ENCODE assay signal across 23 cellular contexts in genomic region chr2:88464166-88464565, GRCh38. TPM values are rescaled to one million over a fixed set of nuclear protein-coding genes. Genes with fewer than 3 reads are reported as not detected.
DNase-seq lines count a peak whose midpoint lies in the region; ATAC-seq and TF ChIP-seq lines count a peak whose summit lies in the region.
"Had no signal": no experiment of that assay in that cellular context is flagged by ENCODE, and none has a peak within 500 bp of the region (broad histone marks: within the 10 kb centered on the region; RNA-seq: fewer than 3 reads in every experiment).

No MANE protein-coding gene starts in this region.

- ATAC-seq in left lobe of liver (no peak), GM21381 (IDR thresholded peaks at IDR 0.05; ENCODE audit: unreplicated experiment) (no peak)
- no peak for ATAC-seq in activated naive CD8-positive, alpha-beta T cell treated with anti-CD3 and anti-CD28 coated beads, Interleukin-2, amount 50 U/mL, for 24 hours
- ATAC-seq: GM12878 had no signal

- no peaks in the 10 kb centered on the region for H3K4me1 Mint-ChIP-seq in chondrocyte (ENCODE audit: low read depth)
- no peaks in the 10 kb centered on the region for H3K4me1 Mint-ChIP-seq in activated naive CD8-positive, alpha-beta T cell treated with anti-CD3 and anti-CD28 coated beads, Interleukin-2, amount 50 U/mL, for 24 hours
- H3K4me1 Mint-ChIP-seq: CD14-positive monocyte; CD4-positive, alpha-beta memory T cell; CD4-positive, CD25-positive, alpha-beta regulatory T cell; CD8-positive, alpha-beta memory T cell had no signal

- DNase-seq in chondrocyte (ENCODE audit: low spot score), result peak; percentile 26
- peak; percentile 7 for DNase-seq in left lobe of liver (ENCODE audit: low spot score)
- DNase-seq in activated naive CD8-positive, alpha-beta T cell treated with anti-CD3 and anti-CD28 coated beads, Interleukin-2, amount 50 U/mL, for 24 hours, result no peak
- DNase-seq in RKO (ENCODE audit: low spot score), result no peak
- DNase-seq: 8988T; ACHN; BE2C; C1 segment of cervical spinal cord; CD4-positive, alpha-beta memory T cell; CD4-positive, CD25-positive, alpha-beta regulatory T cell; CD8-positive, alpha-beta memory T cell; COR-L47; DMS 273 treated with DMSO at 0.1 percent for 48 hours; DMS153; DMS53; DMS79; DND-41; EL; GDM1 had no signal

- H3K27ac Mint-ChIP-seq in chondrocyte (ENCODE audit: unreplicated experiment), result no peak overlapping the region
- no peak overlapping the region for H3K27ac Mint-ChIP-seq in activated naive CD8-positive, alpha-beta T cell treated with anti-CD3 and anti-CD28 coated beads, Interleukin-2, amount 50 U/mL, for 24 hours
- H3K27ac Mint-ChIP-seq: CD4-positive, alpha-beta memory T cell; CD4-positive, CD25-positive, alpha-beta regulatory T cell; CD8-positive, alpha-beta memory T cell had no signal

- H3K36me3 Mint-ChIP-seq in chondrocyte (ENCODE audit: low read depth), result no peaks in the 10 kb centered on the region
- no peaks in the 10 kb centered on the region for H3K36me3 Mint-ChIP-seq in activated naive CD8-positive, alpha-beta T cell treated with anti-CD3 and anti-CD28 coated beads, Interleukin-2, amount 50 U/mL, for 24 hours (ENCODE audit: low read depth)
- H3K36me3 Mint-ChIP-seq: CD14-positive monocyte; CD4-positive, alpha-beta memory T cell; CD4-positive, CD25-positive, alpha-beta regulatory T cell; CD8-positive, alpha-beta memory T cell had no signal

- no peak for TF ChIP-seq CTCF in chondrocyte (IDR thresholded peaks at IDR 0.05)

- H3K4me3 Mint-ChIP-seq in chondrocyte (ENCODE audit: unreplicated experiment), result no peak overlapping the region
- no peak overlapping the region for H3K4me3 Mint-ChIP-seq in activated naive CD8-positive, alpha-beta T cell treated with anti-CD3 and anti-CD28 coated beads, Interleukin-2, amount 50 U/mL, for 24 hours
- H3K4me3 Mint-ChIP-seq: CD14-positive monocyte; CD4-positive, alpha-beta memory T cell; CD4-positive, CD25-positive, alpha-beta regulatory T cell; CD8-positive, alpha-beta memory T cell had no signal

- peaks cover 23% of the 10 kb centered on the region for H3K27me3 Mint-ChIP-seq in chondrocyte (ENCODE audit: low read depth)
- peaks cover 12% of the 10 kb centered on the region for H3K27me3 Mint-ChIP-seq in activated naive CD8-positive, alpha-beta T cell treated with anti-CD3 and anti-CD28 coated beads, Interleukin-2, amount 50 U/mL, for 24 hours

- no peaks in the 10 kb centered on the region for H3K9me3 Mint-ChIP-seq in chondrocyte (ENCODE audit: low read depth)
- H3K9me3 Mint-ChIP-seq in activated naive CD8-positive, alpha-beta T cell treated with anti-CD3 and anti-CD28 coated beads, Interleukin-2, amount 50 U/mL, for 24 hours, result no peaks in the 10 kb centered on the region
- H3K9me3 Mint-ChIP-seq: CD4-positive, alpha-beta memory T cell had no signal

RNA-seq across cellular contexts. Expression of gene FOXI3, which starts 11.7 kb away (rescaled TPM):
- total RNA-seq in chondrocyte (not detected in 3 replicates), left lobe of liver (not detected)
- total RNA-seq: CD4-positive, alpha-beta memory T cell; CD4-positive, CD25-positive, alpha-beta regulatory T cell; CD8-positive, alpha-beta memory T cell; G401; GM12878 had no signal

Comparison
In these comparisons a context has a peak if more than half of its experiments do, and no peak if none do; other contexts are left out.
1. DNase-seq: peak in chondrocyte (single experiment) and left lobe of liver (single experiment); none in activated naive CD8-positive, alpha-beta T cell treated with anti-CD3 and anti-CD28 coated beads, Interleukin-2, amount 50 U/mL, for 24 hours (single experiment) and RKO (single experiment).